16 cellular contexts compared by ENCODE assay signal in genomic region chr14:93964820-93965286, GRCh38. TPM values are rescaled to one million over a fixed set of nuclear protein-coding genes. Genes with fewer than 3 reads are reported as not detected.
A peak's percentile ranks its signal among the peaks of the same experiment; 100 is the strongest.
DNase-seq lines count a peak whose midpoint lies in the region; ATAC-seq and TF ChIP-seq lines count a peak whose summit lies in the region.
"Had no signal": no experiment of that assay in that cellular context is flagged by ENCODE, and none has a peak within 500 bp of the region (broad histone marks: within the 10 kb centered on the region; RNA-seq: fewer than 3 reads in every experiment).

No MANE protein-coding gene starts in this region.

- no peak overlapping the region for H2BK12ac ChIP-seq in mesenchymal stem cell (ENCODE audit: low read length in 2 of 2)

- no peak overlapping the region for H2BK15ac ChIP-seq in mesenchymal stem cell (ENCODE audit: low read depth, poor library complexity, severe bottlenecking)

- H4K91ac ChIP-seq in mesenchymal stem cell (ENCODE audit: low read length), result no peak overlapping the region

- H3K27me3 ChIP-seq in mesenchymal stem cell (ENCODE audit: control insufficient read depth in 1 of 2, insufficient read depth in 1 of 2, low read length in 2 of 2) (no peaks in the 10 kb centered on the region), vagina (no peaks in the 10 kb centered on the region)
- H3K27me3 ChIP-seq: upper lobe of right lung had no signal

- H3K27ac Mint-ChIP-seq in activated naive CD4-positive, alpha-beta T cell treated with anti-CD3 and anti-CD28 coated beads, Interleukin-2, amount 10 ng/mL, durations not matched to agents 7 days and 5 days, result peak overlapping the region; percentile 100
- H3K27ac Mint-ChIP-seq in activated T-helper 1 cell treated with anti-CD3 and anti-CD28 coated beads, Interleukin-12 subunit alpha, Interleukin-12 subunit beta, Interleukin-2, Interleukin-4 antibody, amounts not matched to agents 30 ng/mL and 10 ng/mL and 1 ng/mL, durations not matched to agents 14 hours and 24 hours and 36 hours, result peak overlapping the region; percentile 95

- H2AK5ac ChIP-seq in mesenchymal stem cell (ENCODE audit: low read length, severe bottlenecking), result peak overlapping the region; percentile 11

- CTCF ChIA-PET in activated naive CD4-positive, alpha-beta T cell treated with anti-CD3 and anti-CD28 coated beads, Interleukin-2, amount 10 ng/mL, durations not matched to agents 7 days and 5 days (lab: Charles Lee), result interaction anchor here (1.6 to 1.9 kb wide), 2 partner anchors 22 to 25 kb away, joined by 5 to 7 read pairs; no protein-coding TSS in a partner anchor

- DNase-seq in activated naive CD4-positive, alpha-beta T cell treated with anti-CD3 and anti-CD28 coated beads, Interleukin-2, amount 10 ng/mL, durations not matched to agents 7 days and 5 days, result no peak
- no peak for DNase-seq in activated naive CD4-positive, alpha-beta T cell (lab: John Stamatoyannopoulos, UW)
- DNase-seq in activated T-helper 1 cell treated with anti-CD3 and anti-CD28 coated beads, Interleukin-12 subunit alpha, Interleukin-12 subunit beta, Interleukin-2, Interleukin-4 antibody, amounts not matched to agents 30 ng/mL and 10 ng/mL and 1 ng/mL, durations not matched to agents 14 hours and 24 hours and 36 hours (ENCODE audit: low spot score), result no peak
- no peak for DNase-seq in mesenchymal stem cell
- DNase-seq in vagina (ENCODE audit: extremely low spot score in 2 of 2), result no peak
- no peak for DNase-seq in left lobe of liver (ENCODE audit: low spot score)
- DNase-seq in amniotic stem cell (lab: John Stamatoyannopoulos, UW), result no peak
- DNase-seq: activated naive CD4-positive, alpha-beta T cell treated with anti-CD3 and anti-CD28 coated beads, Interleukin-2, amount 50 U/mL, for 16 hours; DMS53; upper lobe of right lung had no signal

- H3K18ac ChIP-seq in mesenchymal stem cell (ENCODE audit: low read depth in 1 of 2, low read length in 2 of 2), result no peak overlapping the region

- H3K9ac ChIP-seq in mesenchymal stem cell (ENCODE audit: low read length), result no peak overlapping the region

- H3K4me1 ChIP-seq in mesenchymal stem cell (ENCODE audit: control insufficient read depth, insufficient read depth, low read depth, low read length) (peaks cover 28% of the 10 kb centered on the region), vagina (peaks cover 26% of the 10 kb centered on the region)

- peak overlapping the region; percentile 81 for H3K27ac ChIP-seq in mesenchymal stem cell (ENCODE audit: low read length, poor library complexity, severe bottlenecking)
- peak overlapping the region; percentile 50 for H3K27ac ChIP-seq in vagina

- no peak overlapping the region for H3K4me2 ChIP-seq in mesenchymal stem cell (ENCODE audit: low read length, poor library complexity, severe bottlenecking)

- no peaks in the 10 kb centered on the region for H3K36me3 ChIP-seq in mesenchymal stem cell (ENCODE audit: control insufficient read depth in 1 of 2, insufficient read depth in 2 of 2, low read depth in 1 of 2, low read length in 2 of 2)
- no peaks in the 10 kb centered on the region for H3K36me3 ChIP-seq in vagina
- H3K36me3 ChIP-seq: upper lobe of right lung had no signal

- peaks cover 52% of the 10 kb centered on the region for H3K36me3 Mint-ChIP-seq in activated naive CD4-positive, alpha-beta T cell treated with anti-CD3 and anti-CD28 coated beads, Interleukin-2, amount 10 ng/mL, durations not matched to agents 7 days and 5 days
- peaks cover 35% of the 10 kb centered on the region for H3K36me3 Mint-ChIP-seq in activated T-helper 1 cell treated with anti-CD3 and anti-CD28 coated beads, Interleukin-12 subunit alpha, Interleukin-12 subunit beta, Interleukin-2, Interleukin-4 antibody, amounts not matched to agents 30 ng/mL and 10 ng/mL and 1 ng/mL, durations not matched to agents 14 hours and 24 hours and 36 hours (ENCODE audit: low read depth)

- no peak overlapping the region for H3K4ac ChIP-seq in mesenchymal stem cell (ENCODE audit: low read depth in 1 of 2, low read length in 2 of 2)

- 88% methylated on average over 3 of the region's 3 CpGs for WGBS in mesenchymal stem cell

- TF ChIP-seq POLR2A in vagina (IDR thresholded peaks at IDR 0.05), result no peak

- H3K23ac ChIP-seq in mesenchymal stem cell (ENCODE audit: low read length in 2 of 2), result no peak overlapping the region

- H3K4me1 Mint-ChIP-seq in activated naive CD4-positive, alpha-beta T cell treated with anti-CD3 and anti-CD28 coated beads, Interleukin-2, amount 10 ng/mL, durations not matched to agents 7 days and 5 days, result peaks cover 96% of the 10 kb centered on the region
- peaks cover 93% of the 10 kb centered on the region for H3K4me1 Mint-ChIP-seq in activated T-helper 1 cell treated with anti-CD3 and anti-CD28 coated beads, Interleukin-12 subunit alpha, Interleukin-12 subunit beta, Interleukin-2, Interleukin-4 antibody, amounts not matched to agents 30 ng/mL and 10 ng/mL and 1 ng/mL, durations not matched to agents 14 hours and 24 hours and 36 hours (ENCODE audit: low read depth)

- no peak overlapping the region for H3K14ac ChIP-seq in mesenchymal stem cell (ENCODE audit: low read length in 2 of 2)

- no peak overlapping the region for H3K4me3 Mint-ChIP-seq in activated naive CD4-positive, alpha-beta T cell treated with anti-CD3 and anti-CD28 coated beads, Interleukin-2, amount 10 ng/mL, durations not matched to agents 7 days and 5 days
- peak overlapping the region; percentile 28 for H3K4me3 Mint-ChIP-seq in activated T-helper 1 cell treated with anti-CD3 and anti-CD28 coated beads, Interleukin-12 subunit alpha, Interleukin-12 subunit beta, Interleukin-2, Interleukin-4 antibody, amounts not matched to agents 30 ng/mL and 10 ng/mL and 1 ng/mL, durations not matched to agents 14 hours and 24 hours and 36 hours

- H3K4me3 ChIP-seq in mesenchymal stem cell (ENCODE audit: insufficient read depth in 1 of 2, low read depth in 1 of 2, low read length in 2 of 2), result no peak overlapping the region
- no peak overlapping the region for H3K4me3 ChIP-seq in vagina
- H3K4me3 ChIP-seq: upper lobe of right lung had no signal

- no peaks in the 10 kb centered on the region for H3K27me3 Mint-ChIP-seq in activated naive CD4-positive, alpha-beta T cell treated with anti-CD3 and anti-CD28 coated beads, Interleukin-2, amount 10 ng/mL, durations not matched to agents 7 days and 5 days
- H3K27me3 Mint-ChIP-seq in activated T-helper 1 cell treated with anti-CD3 and anti-CD28 coated beads, Interleukin-12 subunit alpha, Interleukin-12 subunit beta, Interleukin-2, Interleukin-4 antibody, amounts not matched to agents 30 ng/mL and 10 ng/mL and 1 ng/mL, durations not matched to agents 14 hours and 24 hours and 36 hours (ENCODE audit: insufficient read depth), result no peaks in the 10 kb centered on the region

- no peak overlapping the region for H2AFZ ChIP-seq in mesenchymal stem cell (ENCODE audit: low read depth, low read length)

- no peak overlapping the region for H2BK5ac ChIP-seq in mesenchymal stem cell (ENCODE audit: low read depth, low read length, poor library complexity, severe bottlenecking)

- intact Hi-C loops in activated T-helper 1 cell treated with anti-CD3 and anti-CD28 coated beads, Interleukin-12 subunit alpha, Interleukin-12 subunit beta, Interleukin-2, Interleukin-4 antibody, amounts not matched to agents 30 ng/mL and 10 ng/mL and 1 ng/mL, durations not matched to agents 14 hours and 24 hours and 36 hours (cut with micrococcal nuclease), result loop anchor here (5.0 kb wide), 1 partner anchor 1557 kb away; no protein-coding TSS in a partner anchor
- intact Hi-C loops in vagina (cut with DNase I), result no loop called here

- peaks cover 8% of the 10 kb centered on the region for H3K9me3 ChIP-seq in mesenchymal stem cell (ENCODE audit: control insufficient read depth, low read length)
- no peaks in the 10 kb centered on the region for H3K9me3 ChIP-seq in vagina
- H3K9me3 ChIP-seq: upper lobe of right lung had no signal

- H3K9me3 Mint-ChIP-seq in activated naive CD4-positive, alpha-beta T cell treated with anti-CD3 and anti-CD28 coated beads, Interleukin-2, amount 10 ng/mL, durations not matched to agents 7 days and 5 days, result peaks cover 10% of the 10 kb centered on the region
- H3K9me3 Mint-ChIP-seq in activated T-helper 1 cell treated with anti-CD3 and anti-CD28 coated beads, Interleukin-12 subunit alpha, Interleukin-12 subunit beta, Interleukin-2, Interleukin-4 antibody, amounts not matched to agents 30 ng/mL and 10 ng/mL and 1 ng/mL, durations not matched to agents 14 hours and 24 hours and 36 hours, result peaks cover 6% of the 10 kb centered on the region

- ATAC-seq in left lobe of liver (no peak), GM21528 (IDR thresholded peaks at IDR 0.05; ENCODE audit: low FRiP score, unreplicated experiment) (no peak)
- ATAC-seq: upper lobe of right lung had no signal

- H3K79me1 ChIP-seq in mesenchymal stem cell (replicated peaks; ENCODE audit: low read length, poor library complexity, severe bottlenecking), result no peaks in the 10 kb centered on the region

- no peak for TF ChIP-seq CTCF in vagina (IDR thresholded peaks at IDR 0.05)

- no peak overlapping the region for H2BK120ac ChIP-seq in mesenchymal stem cell (ENCODE audit: low read depth, low read length)

- no peak overlapping the region for H4K8ac ChIP-seq in mesenchymal stem cell (ENCODE audit: low read length)

RNA-seq across cellular contexts. Expression of gene ASB2, which starts 11.5 kb away (rescaled TPM):
- total RNA-seq in activated T-helper 1 cell treated with anti-CD3 and anti-CD28 coated beads, Interleukin-12 subunit alpha, Interleukin-12 subunit beta, Interleukin-2, Interleukin-4 antibody, amounts not matched to agents 30 ng/mL and 10 ng/mL and 1 ng/mL, durations not matched to agents 14 hours and 24 hours and 36 hours, result 21.1 and 23.4 TPM in 2 replicates
- polyA plus RNA-seq in mesenchymal stem cell (2013, experiment 1 of 2), result not detected
- polyA plus RNA-seq in mesenchymal stem cell (2013, experiment 2 of 2), result not detected
- total RNA-seq in vagina, result 24.1 TPM
- 0.20 TPM for total RNA-seq in left lobe of liver

RNA-seq across cellular contexts. Expression of gene CCDC197, which starts 32.2 kb away (rescaled TPM):
- total RNA-seq in activated T-helper 1 cell treated with anti-CD3 and anti-CD28 coated beads, Interleukin-12 subunit alpha, Interleukin-12 subunit beta, Interleukin-2, Interleukin-4 antibody, amounts not matched to agents 30 ng/mL and 10 ng/mL and 1 ng/mL, durations not matched to agents 14 hours and 24 hours and 36 hours, result 0.13 TPM in 1 of 2 replicates, not detected in the other
- not detected for polyA plus RNA-seq in mesenchymal stem cell (2013, experiment 1 of 2)
- polyA plus RNA-seq in mesenchymal stem cell (2013, experiment 2 of 2), result not detected
- total RNA-seq in vagina, result not detected
- total RNA-seq in left lobe of liver, result not detected
- total RNA-seq: esophagus mucosa, LHCN-M2, mammary epithelial cell, omental fat pad, SK-MEL-5, upper lobe of right lung had no signal
- polyA plus RNA-seq: mammary epithelial cell had no signal

RNA-seq across cellular contexts. Expression of gene FAM181A, which starts 37.7 kb away (rescaled TPM):
- not detected in 2 replicates for total RNA-seq in activated T-helper 1 cell treated with anti-CD3 and anti-CD28 coated beads, Interleukin-12 subunit alpha, Interleukin-12 subunit beta, Interleukin-2, Interleukin-4 antibody, amounts not matched to agents 30 ng/mL and 10 ng/mL and 1 ng/mL, durations not matched to agents 14 hours and 24 hours and 36 hours
- polyA plus RNA-seq in mesenchymal stem cell (2013, experiment 1 of 2), result not detected
- not detected for polyA plus RNA-seq in mesenchymal stem cell (2013, experiment 2 of 2)
- total RNA-seq in vagina (not detected), left lobe of liver (not detected)
- total RNA-seq: esophagus mucosa, LHCN-M2, omental fat pad, SK-MEL-5 had no signal

Comparison
In these comparisons a context has a peak if more than half of its experiments do, and no peak if none do; other contexts are left out.
1. RNA of gene ASB2, which starts 11.5 kb away (total RNA-seq): 24.1 TPM in vagina (single experiment) and 21.1 to 23.4 TPM in activated T-helper 1 cell treated with anti-CD3 and anti-CD28 coated beads, Interleukin-12 subunit alpha, Interleukin-12 subunit beta, Interleukin-2, Interleukin-4 antibody, amounts not matched to agents 30 ng/mL and 10 ng/mL and 1 ng/mL, durations not matched to agents 14 hours and 24 hours and 36 hours; 0.20 TPM in left lobe of liver (single experiment); every median in the first group is over 10 times any median in the second.